20 cellular contexts compared by ENCODE assay signal in the genomic region with DNA sequence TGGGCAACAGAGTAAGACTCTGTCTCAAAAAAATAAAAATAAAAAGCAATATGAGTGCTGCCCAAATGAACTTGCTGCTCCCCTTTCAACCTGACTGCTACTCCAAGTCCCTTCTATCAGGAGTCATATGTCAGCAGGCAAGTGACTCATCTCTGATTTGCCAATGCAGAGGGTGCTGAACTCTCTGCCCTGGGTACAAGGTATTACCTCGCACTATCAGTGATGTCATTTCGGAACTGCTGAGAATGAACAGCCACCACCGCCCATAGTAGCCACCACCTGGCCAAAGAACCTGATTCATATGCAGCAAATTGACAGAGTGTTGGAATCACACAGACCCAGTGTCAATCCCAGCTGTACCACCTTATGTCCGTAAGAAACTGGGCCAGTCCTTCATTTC. TPM values are rescaled to one million over a fixed set of nuclear protein-coding genes. Genes with fewer than 3 reads are reported as not detected.
DNase-seq lines count a peak whose midpoint lies in the region; ATAC-seq and TF ChIP-seq lines count a peak whose summit lies in the region.
"Had no signal": no experiment of that assay in that cellular context is flagged by ENCODE, and none has a peak within 500 bp of the region (broad histone marks: within the 10 kb centered on the region; RNA-seq: fewer than 3 reads in every experiment).

No MANE protein-coding gene starts in this region.

- H3K9me3 Mint-ChIP-seq in H9 = no peaks in the 10 kb centered on the region; a peak in 2 of 5 replicates
- no peaks in the 10 kb centered on the region for H3K9me3 Mint-ChIP-seq in immature natural killer cell
- H3K9me3 Mint-ChIP-seq: activated B cell treated with CpG ODN at 0.5 μM for 24 hours; dendritic cell treated with granulocyte-macrophage colony-stimulating factor and Interleukin-4, amounts not matched to agents 40 ng/mL and 50 ng/mL, for 4 days had no signal

- no peak overlapping the region for H4K8ac ChIP-seq in H9 (replicated peaks; ENCODE audit: insufficient read length, low read depth, low read length)

- H3K27ac ChIP-seq in adrenal gland = no peak overlapping the region
- H3K27ac ChIP-seq in H9 (ENCODE audit: insufficient read length, low read depth, low read length) = no peak overlapping the region
- H3K27ac ChIP-seq: left ventricle myocardium inferior, SJSA1 had no signal

- H3K4me3 ChIP-seq in adrenal gland (no peak overlapping the region), MG63 (no peak overlapping the region)
- H3K4me3 ChIP-seq: HAP-1, left ventricle myocardium inferior, SJSA1 had no signal

- H3K36me3 Mint-ChIP-seq in H9 (ENCODE audit: insufficient read depth in 1 of 3, low read depth in 3 of 3) (no peaks in the 10 kb centered on the region), immature natural killer cell (peaks cover 0 to 4% (median 0%) of the 10 kb centered on the region in 3 donors)

- H3K36me3 ChIP-seq in adrenal gland (replicated peaks in 1 of 2) (no peaks in the 10 kb centered on the region), MG63 (no peaks in the 10 kb centered on the region)
- H3K36me3 ChIP-seq: HAP-1, left ventricle myocardium inferior, SJSA1 had no signal

- no peak overlapping the region for H3K14ac ChIP-seq in H9 (ENCODE audit: insufficient read depth, low read length)

- TF ChIP-seq CTCF in adrenal gland (IDR thresholded peaks at IDR 0.05) (no peak), H9 (conservative IDR thresholded peaks at IDR 0.05) (no peak)

- H3K4me3 Mint-ChIP-seq in H9 (no peak overlapping the region), immature natural killer cell (no peak overlapping the region)
- H3K4me3 Mint-ChIP-seq: activated B cell treated with CpG ODN at 0.5 μM for 24 hours; dendritic cell treated with granulocyte-macrophage colony-stimulating factor and Interleukin-4, amounts not matched to agents 40 ng/mL and 50 ng/mL, for 4 days had no signal

- H3K4me1 Mint-ChIP-seq in H9 (peaks cover 5% of the 10 kb centered on the region in 2 experiments), immature natural killer cell (no peaks in the 10 kb centered on the region)
- H3K4me1 Mint-ChIP-seq: activated B cell treated with CpG ODN at 0.5 μM for 24 hours had no signal

- no peak overlapping the region for H2BK15ac ChIP-seq in H9 (ENCODE audit: low read depth, low read length)

- no peaks in the 10 kb centered on the region for H3K79me1 ChIP-seq in H9 (ENCODE audit: insufficient read depth, low read depth, low read length, poor library complexity, severe bottlenecking)

- H3K23ac ChIP-seq in H9 (ENCODE audit: insufficient read length, low read depth, low read length) = no peak overlapping the region

- H3T11ph ChIP-seq in H9 (ENCODE audit: low read length) = no peak overlapping the region

- no peak for TF ChIP-seq POLR2A in adrenal gland (IDR thresholded peaks at IDR 0.05)

- H3K27me3 ChIP-seq in adrenal gland (no peaks in the 10 kb centered on the region), H9 (ENCODE audit: insufficient read depth, low read length) (no peaks in the 10 kb centered on the region), MG63 (peaks cover 21% of the 10 kb centered on the region)
- H3K27me3 ChIP-seq: SJSA1 had no signal

- DNase-seq in stimulated activated CD4-positive, alpha-beta T cell treated with anti-CD3 and anti-CD28 coated beads, Interleukin-1b, Interleukin-23, amount 100 ng/mL, for 48 hours = peak; percentile 29
- DNase-seq in stimulated activated CD4-positive, alpha-beta T cell treated with anti-CD3 and anti-CD28 coated beads, Interleukin-12 subunit alpha, Interleukin-12 subunit beta, amount 100 ng/mL, for 4 hours = no peak
- peak in 5 of 7 donors; percentile 34 to 65 (median 57) for DNase-seq in adrenal gland
- no peak for DNase-seq in left lobe of liver (ENCODE audit: low spot score)
- DNase-seq in H9 = no peak
- DNase-seq in MG63 = no peak
- DNase-seq in immature natural killer cell = no peak
- DNase-seq: activated B cell treated with CpG ODN at 0.5 μM for 24 hours; activated naive CD4-positive, alpha-beta T cell; KBM-7; left ventricle myocardium inferior; NCI-H2107; NCI-H524 treated with DMSO at 0.1 percent for 48 hours; stimulated activated CD4-positive, alpha-beta T cell treated with anti-CD3 and anti-CD28 coated beads, Interleukin-2, amount 100 ng/mL, for 24 hours; T-helper 2 cell had no signal

- H3K56ac ChIP-seq in H9 (ENCODE audit: insufficient read length, low read depth, low read length) = no peak overlapping the region

- H3K27ac Mint-ChIP-seq in H9 = no peak overlapping the region
- no peak overlapping the region for H3K27ac Mint-ChIP-seq in immature natural killer cell
- H3K27ac Mint-ChIP-seq: activated B cell treated with CpG ODN at 0.5 μM for 24 hours; dendritic cell treated with granulocyte-macrophage colony-stimulating factor and Interleukin-4, amounts not matched to agents 40 ng/mL and 50 ng/mL, for 4 days had no signal

- H3K4me1 ChIP-seq in adrenal gland (replicated peaks in 1 of 2) (no peaks in the 10 kb centered on the region), H9 (ENCODE audit: insufficient read depth, low read length) (no peaks in the 10 kb centered on the region)
- H3K4me1 ChIP-seq: HAP-1, left ventricle myocardium inferior, SJSA1 had no signal

- H2BK120ac ChIP-seq in H9 (ENCODE audit: low read depth, low read length, poor library complexity, severe bottlenecking) = no peak overlapping the region

- intact Hi-C loops in adrenal gland (cut with DNase I) = no loop called here

- no peak overlapping the region for H3K4me2 ChIP-seq in H9 (ENCODE audit: insufficient read depth, insufficient read length, low read length)

- H2BK5ac ChIP-seq in H9 (ENCODE audit: insufficient read length, low read length) = no peak overlapping the region

- H3K18ac ChIP-seq in H9 (ENCODE audit: insufficient read length, low read depth, low read length) = no peak overlapping the region

- no peaks in the 10 kb centered on the region for H4K20me1 ChIP-seq in H9 (ENCODE audit: control insufficient read depth, insufficient read depth, insufficient read length)

- H3K9me3 ChIP-seq in adrenal gland (replicated peaks in 1 of 3) (no peaks in the 10 kb centered on the region), H9 (ENCODE audit: control insufficient read depth, low read depth, low read length) (no peaks in the 10 kb centered on the region), MG63 (no peaks in the 10 kb centered on the region)
- H3K9me3 ChIP-seq: HAP-1, left ventricle myocardium inferior, SJSA1 had no signal

- H3K4ac ChIP-seq in H9 (ENCODE audit: low read depth, low read length) = no peak overlapping the region

- H3K9ac ChIP-seq in H9 (ENCODE audit: extremely low read depth, insufficient read length, low read length) = no peak overlapping the region

- no peaks in the 10 kb centered on the region for H3K23me2 ChIP-seq in H9 (ENCODE audit: insufficient read length, low read depth, low read length, poor library complexity, severe bottlenecking)

- H2BK12ac ChIP-seq in H9 (ENCODE audit: insufficient read length, low read depth, low read length) = no peak overlapping the region

- ATAC-seq in left lobe of liver (peak; percentile 82), HG03571 (IDR thresholded peaks at IDR 0.05; ENCODE audit: unreplicated experiment) (no peak)
- ATAC-seq: sciatic nerve had no signal

- no peaks in the 10 kb centered on the region for H3K79me2 ChIP-seq in H9 (ENCODE audit: insufficient read depth, low read length)

- no peak overlapping the region for H2AK5ac ChIP-seq in H9 (ENCODE audit: insufficient read length, low read length)

- H3K27me3 Mint-ChIP-seq in H9 (ENCODE audit: low read depth) (peaks cover 5% of the 10 kb centered on the region), immature natural killer cell (ENCODE audit: low read depth in 3 of 3) (peaks cover 1 to 4% (median 4%) of the 10 kb centered on the region in 3 donors)

- 48 to 67% (median 66%) methylated on average over 2 to 4 of the region's 4 CpGs for WGBS in adrenal gland, 4 donors
- no CpG with 5 or more reads among the region's 4 CpGs for WGBS in H9 (ENCODE audit: extremely low coverage, insufficient read length, low lambda C conversion rate)

- no peak overlapping the region for H2BK20ac ChIP-seq in H9 (ENCODE audit: low read depth, low read length, poor library complexity, severe bottlenecking)

- H2AFZ ChIP-seq in H9 (ENCODE audit: low read length) = no peak overlapping the region

- H4K5ac ChIP-seq in H9 (ENCODE audit: insufficient read length, low read depth, low read length) = no peak overlapping the region

- no peak overlapping the region for H4K91ac ChIP-seq in H9 (ENCODE audit: insufficient read length, low read depth, low read length)

RNA-seq across cellular contexts. Expression of a gene that starts 31.2 kb away (rescaled TPM):
- total RNA-seq in adrenal gland (100 to 1,000 TPM in 2 of 8 donors, 10 to 100 TPM in 6; 24.8 to 116 (median 40.6) TPM), left lobe of liver (5.1 TPM), H9 (2021) (2.2 and 3.2 TPM in 2 replicates)
- polyA plus RNA-seq in adrenal gland (10 to 100 TPM; 18.7 to 38.6 (median 36.7) TPM), immature natural killer cell (10 to 100 TPM in 2 of 3 donors, 1 to 10 TPM in 1; 9.2 to 11.1 (median 10.3) TPM)
- 1.1 and 7.2 TPM in 2 replicates for total RNA-seq in MG63 (2014; rRNA removed; shearing (Covaris generic); ENCODE audit: low replicate concordance)

Comparison
In these comparisons a context has a peak if more than half of its experiments do, and no peak if none do; other contexts are left out.
1. DNase-seq: peak in stimulated activated CD4-positive, alpha-beta T cell treated with anti-CD3 and anti-CD28 coated beads, Interleukin-1b, Interleukin-23, amount 100 ng/mL, for 48 hours (single experiment) and adrenal gland (5 of 7); none in stimulated activated CD4-positive, alpha-beta T cell treated with anti-CD3 and anti-CD28 coated beads, Interleukin-12 subunit alpha, Interleukin-12 subunit beta, amount 100 ng/mL, for 4 hours (single experiment), left lobe of liver (single experiment), H9 (single experiment), MG63 (single experiment) and immature natural killer cell (0 of 3).